25 cellular contexts compared by ENCODE assay signal in the genomic region with DNA sequence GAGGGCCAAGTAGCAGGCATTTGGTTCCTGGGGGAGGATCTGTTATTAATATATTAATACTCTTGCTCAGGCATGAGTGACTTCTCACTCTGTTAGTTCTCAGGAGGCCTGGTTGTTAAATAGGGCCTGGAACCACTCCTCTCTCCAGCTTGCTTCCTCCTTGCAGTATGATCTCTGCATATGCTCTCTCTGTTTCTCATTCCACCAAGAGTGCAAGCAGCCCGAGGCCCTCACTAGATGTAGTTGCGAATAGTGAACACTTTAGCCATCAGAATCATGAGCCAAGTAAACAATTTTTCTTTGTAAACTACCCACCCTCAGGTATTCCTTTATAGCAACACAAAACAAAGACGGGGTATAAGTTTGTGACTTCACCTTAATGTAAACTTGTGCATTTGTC.
"Had no signal": no experiment of that assay in that cellular context is flagged by ENCODE, and none has a peak within 500 bp of the region (broad histone marks: within the 10 kb centered on the region; RNA-seq: fewer than 3 reads in every experiment).

No MANE protein-coding gene starts in this region.

- DNase-seq: activated CD4-positive, alpha-beta T cell treated with anti-CD3 and anti-CD28 coated beads for 4 hours; activated CD8-positive, alpha-beta memory T cell treated with anti-CD3 and anti-CD28 coated beads, Interleukin-2, amount 50 U/mL, for 4 hours; activated CD8-positive, alpha-beta T cell treated with anti-CD3 and anti-CD28 coated beads for 36 hours; activated naive CD4-positive, alpha-beta T cell treated with anti-CD3 and anti-CD28 coated beads, Interleukin-2, amount 50 U/mL, for 16 hours; activated naive CD8-positive, alpha-beta T cell treated with anti-CD3 and anti-CD28 coated beads, Interleukin-2, amount 10 ng/mL, durations not matched to agents 7 days and 5 days; activated T-cell treated with anti-CD3 and anti-CD28 coated beads, Interleukin-2, amount 50 U/mL, for 1 hour; adrenal gland; anterior cingulate cortex; cerebellar nuclear complex; KG1; NCI-H1105; NCI-H1436; NCI-H187; NCI-H2081 treated with DMSO at 0.1 percent for 48 hours; NCI-H2171 treated with DMSO at 0.1 percent for 48 hours; NCI-H226; NCI-H774; NK-92 treated with Interleukin-12 subunit alpha and Interleukin-12 subunit beta, amount 100 ng/mL, for 24 hours; PC-3; SHP77 had no signal

- H3K27me3 Mint-ChIP-seq: activated CD8-positive, alpha-beta T cell treated with anti-CD3 and anti-CD28 coated beads for 36 hours; activated naive CD8-positive, alpha-beta T cell treated with anti-CD3 and anti-CD28 coated beads, Interleukin-2, amount 10 ng/mL, durations not matched to agents 7 days and 5 days had no signal

- H3K36me3 ChIP-seq: adrenal gland, SJSA1 had no signal

- H3K4me1 Mint-ChIP-seq: activated naive CD8-positive, alpha-beta T cell treated with anti-CD3 and anti-CD28 coated beads, Interleukin-2, amount 10 ng/mL, durations not matched to agents 7 days and 5 days had no signal

- H3K4me1 ChIP-seq: adrenal gland, SJSA1 had no signal

- H3K27ac ChIP-seq: adrenal gland, SJSA1, VCaP had no signal

- H3K9me3 ChIP-seq: adrenal gland, SJSA1 had no signal

- H3K36me3 Mint-ChIP-seq: activated naive CD8-positive, alpha-beta T cell treated with anti-CD3 and anti-CD28 coated beads, Interleukin-2, amount 10 ng/mL, durations not matched to agents 7 days and 5 days had no signal

- ATAC-seq: activated CD4-positive, CD25-positive, alpha-beta regulatory T cell treated with anti-CD3 and anti-CD28 coated beads, Interleukin-2, amount 50 U/mL, for 24 hours; activated CD8-positive, alpha-beta T cell treated with anti-CD3 and anti-CD28 coated beads for 36 hours; PC-3; SK-N-SH treated with all-trans-retinoic acid at 6 μM for 48 hours had no signal

- H3K9me3 Mint-ChIP-seq: activated CD8-positive, alpha-beta T cell treated with anti-CD3 and anti-CD28 coated beads for 36 hours; activated naive CD8-positive, alpha-beta T cell treated with anti-CD3 and anti-CD28 coated beads, Interleukin-2, amount 10 ng/mL, durations not matched to agents 7 days and 5 days; T-helper 1 cell treated with Interleukin-12 subunit alpha and Interleukin-12 subunit beta and Interleukin-4 antibody, amounts not matched to agents 30 μg/mL and 1 μg/mL, for 36 hours had no signal

- H3K4me3 ChIP-seq: adrenal gland, SJSA1 had no signal

- H3K27ac Mint-ChIP-seq: activated CD8-positive, alpha-beta T cell treated with anti-CD3 and anti-CD28 coated beads for 36 hours; activated naive CD8-positive, alpha-beta T cell treated with anti-CD3 and anti-CD28 coated beads, Interleukin-2, amount 10 ng/mL, durations not matched to agents 7 days and 5 days; T-helper 1 cell treated with Interleukin-12 subunit alpha and Interleukin-12 subunit beta and Interleukin-4 antibody, amounts not matched to agents 30 μg/mL and 1 μg/mL, for 36 hours had no signal

- H3K27me3 ChIP-seq: adrenal gland, SJSA1 had no signal

- H3K4me3 Mint-ChIP-seq: activated CD8-positive, alpha-beta T cell treated with anti-CD3 and anti-CD28 coated beads for 36 hours; activated naive CD8-positive, alpha-beta T cell treated with anti-CD3 and anti-CD28 coated beads, Interleukin-2, amount 10 ng/mL, durations not matched to agents 7 days and 5 days; T-helper 1 cell treated with Interleukin-12 subunit alpha and Interleukin-12 subunit beta and Interleukin-4 antibody, amounts not matched to agents 30 μg/mL and 1 μg/mL, for 36 hours had no signal
